Comparison of ENCODE assay signal across 22 cellular contexts in the genomic region with DNA sequence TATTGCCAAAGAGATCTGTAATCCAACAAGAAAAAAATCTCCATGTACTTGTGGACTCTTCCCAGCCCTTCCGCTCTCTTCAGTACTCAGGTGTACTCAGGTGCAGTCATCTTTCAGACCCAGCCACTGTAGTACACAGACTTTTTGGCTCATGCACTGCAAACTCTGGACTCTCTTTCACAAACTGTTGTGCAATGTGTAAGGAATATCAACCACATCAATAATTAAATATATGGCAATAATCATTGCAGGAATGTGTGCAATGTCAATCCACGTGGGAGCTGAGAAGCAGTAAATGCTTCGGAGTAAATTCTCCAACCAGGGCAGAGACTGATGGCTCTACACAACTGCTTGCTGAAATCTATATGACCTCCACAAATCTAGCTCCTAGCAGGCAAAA.
A peak's percentile ranks its signal among the peaks of the same experiment; 100 is the strongest.
DNase-seq lines count a peak whose midpoint lies in the region; ATAC-seq and TF ChIP-seq lines count a peak whose summit lies in the region.
"Had no signal": no experiment of that assay in that cellular context is flagged by ENCODE, and none has a peak within 500 bp of the region (broad histone marks: within the 10 kb centered on the region; RNA-seq: fewer than 3 reads in every experiment).

No MANE protein-coding gene starts in this region.

- H4K91ac ChIP-seq in IMR-90 (ENCODE audit: insufficient read depth, low read depth, low read length) = no peak overlapping the region

- H3K56ac ChIP-seq in IMR-90 (ENCODE audit: extremely low read depth, insufficient read depth, low read length) = no peak overlapping the region

- H3K36me3 ChIP-seq in IMR-90 (ENCODE audit: control insufficient read depth, insufficient read depth, low read length) = no peaks in the 10 kb centered on the region
- H3K36me3 ChIP-seq: BLaER1 treated with 17β-estradiol and CSF1 and Interleukin-3, amounts not matched to agents 10 nM and 100 nM had no signal

- H3K18ac ChIP-seq in IMR-90 (ENCODE audit: low read depth, low read length) = no peak overlapping the region

- no peak overlapping the region for H2AK5ac ChIP-seq in IMR-90 (ENCODE audit: low read depth, low read length)

- H2BK5ac ChIP-seq in IMR-90 (ENCODE audit: low read depth, low read length, poor library complexity, severe bottlenecking) = no peak overlapping the region

- no peaks in the 10 kb centered on the region for H3K27me3 ChIP-seq in IMR-90 (ENCODE audit: control insufficient read depth, insufficient read depth, low read length)
- H3K27me3 ChIP-seq: BLaER1 treated with 17β-estradiol and CSF1 and Interleukin-3, amounts not matched to agents 10 nM and 100 nM had no signal

- H2AFZ ChIP-seq in IMR-90 (replicated peaks; ENCODE audit: low read length, poor library complexity) = no peak overlapping the region

- WGBS in IMR-90 (ENCODE audit: extremely low coverage in 2 of 2, insufficient read length in 1 of 2), 2 experiments = no CpG with 5 or more reads among the region's 3 CpGs

- H3K4ac ChIP-seq in IMR-90 (ENCODE audit: low read depth, low read length) = no peak overlapping the region

- ATAC-seq in IMR-90 (ENCODE audit: low read depth) = no peak
- ATAC-seq in left colon = peak; percentile 82

- no peak overlapping the region for H4K5ac ChIP-seq in IMR-90 (ENCODE audit: low read depth, low read length)

- DNase-seq in AG09319 (ENCODE audit: extremely low read depth, low read depth) = peak; percentile 14
- DNase-seq in IMR-90 = no peak
- DNase-seq in left colon = no peak
- peak; percentile 12 for DNase-seq in retina
- DNase-seq in NCI-H1048 (lab: John Stamatoyannopoulos, UW) = no peak
- DNase-seq in stimulated activated CD4-positive, alpha-beta T cell treated with anti-CD3 and anti-CD28 coated beads, Interleukin-4, amount 100 ng/mL, for 1 hour = no peak
- no peak for DNase-seq in RWPE1 (ENCODE audit: low spot score)
- no peak for DNase-seq in HK-2 (ENCODE audit: unreplicated experiment)
- DNase-seq: 8988T; ACHN; AML-193; CD4-positive, alpha-beta memory T cell; DMS 273 treated with DMSO at 0.1 percent for 48 hours; DMS79; GF-D8; KBM-7; NCI-H2029; NCI-H2227 treated with DMSO at 0.1 percent for 48 hours; NCI-H69; RPMI8226; SHP77 had no signal

- no peak overlapping the region for H4K8ac ChIP-seq in IMR-90 (ENCODE audit: low read depth in 2 of 2, low read length in 2 of 2)

- TF ChIP-seq POLR2A in IMR-90 (IDR thresholded peaks at IDR 0.05; ENCODE audit: low read depth, low read length) = no peak

- no peaks in the 10 kb centered on the region for H3K9me3 ChIP-seq in IMR-90 (ENCODE audit: control insufficient read depth, insufficient read depth, low read length)
- H3K9me3 ChIP-seq: BLaER1 treated with 17β-estradiol and CSF1 and Interleukin-3, amounts not matched to agents 10 nM and 100 nM had no signal

- POLR2A ChIA-PET in IMR-90 (lab: Charles Lee; ENCODE audit: unreplicated experiment) = no interaction called here
- POLR2A ChIA-PET in RWPE1 (lab: Yijun Ruan, JAX; ENCODE audit: low non-redundant PET) = no interaction called here

- no peak overlapping the region for H3K27ac ChIP-seq in IMR-90 (ENCODE audit: insufficient read depth, low read length)
- no peak overlapping the region for H3K27ac ChIP-seq in RWPE1
- H3K27ac ChIP-seq: BLaER1 treated with 17β-estradiol and CSF1 and Interleukin-3, amounts not matched to agents 10 nM and 100 nM had no signal

- H3K23ac ChIP-seq in IMR-90 (ENCODE audit: low read depth, low read length) = no peak overlapping the region

- no peak overlapping the region for H3K4me3 ChIP-seq in IMR-90 (ENCODE audit: insufficient read depth, low read depth, low read length)
- H3K4me3 ChIP-seq: BLaER1 treated with 17β-estradiol and CSF1 and Interleukin-3, amounts not matched to agents 10 nM and 100 nM had no signal

- H2BK120ac ChIP-seq in IMR-90 (ENCODE audit: low read depth, low read length) = no peak overlapping the region

- dilution Hi-C loops in IMR-90 (cut with HindIII; ENCODE audit: low sequenced_read_pairs, unreplicated experiment) = no loop called here

- TF ChIP-seq CTCF in AG09319 (IDR thresholded peaks at IDR 0.05; ENCODE audit: low read depth, low read length) = no peak
- no peak for TF ChIP-seq CTCF in IMR-90 (conservative IDR thresholded peaks at IDR 0.05; ENCODE audit: low read depth, low read length)
- TF ChIP-seq CTCF in RWPE1 (conservative IDR thresholded peaks at IDR 0.05; ENCODE audit: low read depth) = no peak

- CTCF ChIA-PET in IMR-90 (lab: Yijun Ruan, JAX) (no interaction called here), RWPE1 (lab: Yijun Ruan, JAX) (no interaction called here)

- H2AK9ac ChIP-seq in IMR-90 (replicated peaks; ENCODE audit: low read depth, low read length, poor library complexity) = no peak overlapping the region

- no peak overlapping the region for H3K4me2 ChIP-seq in IMR-90 (ENCODE audit: low read depth, low read length)
- H3K4me2 ChIP-seq: BLaER1 treated with 17β-estradiol and CSF1 and Interleukin-3, amounts not matched to agents 10 nM and 100 nM had no signal

- H2BK20ac ChIP-seq in IMR-90 (ENCODE audit: low read depth, low read length) = no peak overlapping the region

- no peak overlapping the region for H3K9ac ChIP-seq in IMR-90 (ENCODE audit: low read depth, low read length)
- H3K9ac ChIP-seq: BLaER1 treated with 17β-estradiol and CSF1 and Interleukin-3, amounts not matched to agents 10 nM and 100 nM had no signal

- in situ Hi-C loops in IMR-90 (cut with MboI; ENCODE audit: low sequenced_read_pairs) = no loop called here

- no TSS peak for BruUV-seq in IMR-90 (replicated peaks; lab: Mats Ljungman, UMichigan)

- no peaks in the 10 kb centered on the region for H4K20me1 ChIP-seq in IMR-90 (ENCODE audit: insufficient read depth, low read length)
- H4K20me1 ChIP-seq: BLaER1 treated with 17β-estradiol and CSF1 and Interleukin-3, amounts not matched to agents 10 nM and 100 nM had no signal

- no peak overlapping the region for H2BK15ac ChIP-seq in IMR-90 (ENCODE audit: low read depth, low read length)

- H3K9me1 ChIP-seq in IMR-90 (ENCODE audit: insufficient read depth, low read length) = no peaks in the 10 kb centered on the region

- H3K14ac ChIP-seq in IMR-90 (replicated peaks; ENCODE audit: low read depth, low read length) = no peak overlapping the region

- no peak for TF ChIP-seq RAD21 in IMR-90 (IDR thresholded peaks at IDR 0.05; ENCODE audit: low read length)

- no peaks in the 10 kb centered on the region for H3K4me1 ChIP-seq in IMR-90 (ENCODE audit: control insufficient read depth, insufficient read depth, low read length)

- H3K79me1 ChIP-seq in IMR-90 (ENCODE audit: low read depth in 1 of 2, low read length in 2 of 2) = no peaks in the 10 kb centered on the region

- intact Hi-C loops in IMR-90 (cut with micrococcal nuclease) = no loop called here
- intact Hi-C loops in left colon (cut with DNase I, micrococcal nuclease) = no loop called here

TF ChIP-seq in IMR-90, 13 proteins besides CTCF, POLR2A, EP300 and RAD21:
- peak; percentile 54; the same call in 1 of the 2 replicates for TF ChIP-seq CEBPB (IDR thresholded peaks at IDR 0.05; ENCODE audit: low read depth, low read length)
- no peak for TF ChIP-seq ELK1 (IDR thresholded peaks at IDR 0.05; ENCODE audit: borderline replicate concordance, low read depth, low read length)

Comparison
In these comparisons a context has a peak if more than half of its experiments do, and no peak if none do; other contexts are left out.
1. DNase-seq: peak in AG09319 (single experiment) and retina (single experiment); none in IMR-90 (single experiment), left colon (0 of 2), NCI-H1048 (single experiment), stimulated activated CD4-positive, alpha-beta T cell treated with anti-CD3 and anti-CD28 coated beads, Interleukin-4, amount 100 ng/mL, for 1 hour (single experiment), RWPE1 (single experiment) and HK-2 (single experiment).